20 cellular contexts compared by ENCODE assay signal in genomic region chr20:22381812-22382416, GRCh38.
DNase-seq lines count a peak whose midpoint lies in the region; ATAC-seq, FAIRE-seq and TF ChIP-seq lines count a peak whose summit lies in the region.
"Had no signal": no experiment of that assay in that cellular context is flagged by ENCODE, and none has a peak within 500 bp of the region (broad histone marks: within the 10 kb centered on the region; RNA-seq: fewer than 3 reads in every experiment).

No MANE protein-coding gene starts in this region.

- H3K27ac Mint-ChIP-seq in T-cell = no peak overlapping the region
- H3K27ac Mint-ChIP-seq: HFFc6 had no signal

- TF ChIP-seq EP300 in K562 (IDR thresholded peaks at IDR 0.05; ENCODE audit: low read length) = no peak

- TF ChIP-seq POLR2A in K562 (conservative IDR thresholded peaks at IDR 0.05) (no peak), GM12891 (IDR thresholded peaks at IDR 0.05; ENCODE audit: low read depth, low read length) (no peak)

- no peak overlapping the region for H2BK120ac ChIP-seq in mesendoderm (ENCODE audit: low read depth, low read length)

- H3K27me3 Mint-ChIP-seq in T-cell = no peaks in the 10 kb centered on the region

- H3K36me3 ChIP-seq in BLaER1 (no peaks in the 10 kb centered on the region), K562 (ENCODE audit: control insufficient read depth, insufficient read depth, low read length) (no peaks in the 10 kb centered on the region), mesendoderm (ENCODE audit: control insufficient read depth, insufficient read depth, low read length) (no peaks in the 10 kb centered on the region)

- no peak overlapping the region for H2AFZ ChIP-seq in K562 (ENCODE audit: low read depth, low read length)

- H3K79me2 ChIP-seq in K562 (ENCODE audit: control insufficient read depth, insufficient read depth, low read length) = no peaks in the 10 kb centered on the region
- H3K79me2 ChIP-seq in mesendoderm (ENCODE audit: control insufficient read depth, insufficient read depth, low read length) = no peaks in the 10 kb centered on the region

- H2BK5ac ChIP-seq in mesendoderm (ENCODE audit: low read length) = no peak overlapping the region

- H4K8ac ChIP-seq in mesendoderm (ENCODE audit: low read depth, low read length) = no peak overlapping the region

- no peaks in the 10 kb centered on the region for H3K36me3 Mint-ChIP-seq in T-cell

- no peak overlapping the region for H4K5ac ChIP-seq in mesendoderm (ENCODE audit: low read length)

- 29% methylated on average over 2 of the region's 4 CpGs for WGBS in K562 (ENCODE audit: insufficient coverage, low coverage, missing lambda C conversion rate)
- WGBS in mesendoderm (ENCODE audit: extremely low coverage, insufficient coverage, low lambda C conversion rate) = no CpG with 5 or more reads among the region's 4 CpGs

- TF ChIP-seq CTCF in K562 (IDR thresholded peaks at IDR 0.05 in 2 of 3, conservative IDR thresholded peaks at IDR 0.05 in 1 of 3; ENCODE audit: insufficient read depth in 2 of 3, low read depth in 1 of 3, low read length in 3 of 3) = no peak

- H3K4me3 Mint-ChIP-seq in T-cell = no peak overlapping the region
- H3K4me3 Mint-ChIP-seq: HFFc6 had no signal

- ATAC-seq in K562 = no peak
- ATAC-seq in T-cell (replicated peaks in 1 of 4) = no peak

- CTCF ChIA-PET in K562 (lab: Yijun Ruan, JAX; ENCODE audit: low intra/inter-chr PET ratio) (no interaction called here), T-cell (lab: Charles Lee) (no interaction called here)

- peak overlapping the region; percentile 35 for H3K27ac ChIP-seq in BLaER1
- no peak overlapping the region for H3K27ac ChIP-seq in K562 (ENCODE audit: extremely low read depth, low read depth, low read length)
- H3K27ac ChIP-seq in mesendoderm (ENCODE audit: low read depth, low read length) = no peak overlapping the region
- H3K27ac ChIP-seq: C4-2B, KMS-11 had no signal

- H3K79me1 ChIP-seq in mesendoderm (ENCODE audit: low read length) = no peaks in the 10 kb centered on the region

- no peak overlapping the region for H3K4ac ChIP-seq in mesendoderm (ENCODE audit: low read depth, low read length)

- no peak overlapping the region for H3K18ac ChIP-seq in mesendoderm (ENCODE audit: low read length)

- BruUV-seq in K562 (replicated peaks; lab: Mats Ljungman, UMichigan) = no TSS peak

- POLR2A ChIA-PET in K562 (lab: Yijun Ruan, JAX) = no interaction called here
- POLR2A ChIA-PET in T-cell (lab: Charles Lee) = no interaction called here

- H2BK15ac ChIP-seq in mesendoderm (replicated peaks; ENCODE audit: low read depth) = no peak overlapping the region

- peaks cover 0 to 5% (median 0%) of the 10 kb centered on the region in 3 donors for H3K9me3 Mint-ChIP-seq in T-cell

- TF ChIP-seq RAD21 in K562 (CRISPR knock-in tag; conservative IDR thresholded peaks at IDR 0.05 in 1 of 2, IDR thresholded peaks at IDR 0.05 in 1 of 2) = no peak

- peaks cover 0 to 4% (median 0%) of the 10 kb centered on the region in 3 donors for H3K4me1 Mint-ChIP-seq in T-cell

- H3K23ac ChIP-seq in mesendoderm (ENCODE audit: low read length) = no peak overlapping the region

- H3K4me1 ChIP-seq in BLaER1 (peaks cover 41% of the 10 kb centered on the region), K562 (replicated peaks in 1 of 2; ENCODE audit: control insufficient read depth in 2 of 2, insufficient read depth in 2 of 2, low read length in 2 of 2) (peaks cover 0 to 7% of the 10 kb centered on the region in 2 experiments; a peak in 3 of 5 replicates), mesendoderm (ENCODE audit: control insufficient read depth, low read depth, low read length) (no peaks in the 10 kb centered on the region)

- H3K56ac ChIP-seq in mesendoderm (ENCODE audit: low read length) = no peak overlapping the region

- DNase-seq in NCI-H526 treated with DMSO at 0.1 percent for 48 hours (lab: John Stamatoyannopoulos, UW) (peak; percentile 40), K562 (ENCODE audit: extremely low read depth in 1 of 4, low spot score in 3 of 4) (no peak), mesendoderm (peak; percentile 32), epidermal melanocyte (ENCODE audit: insufficient read length, low spot score) (no peak), GM12891 (ENCODE audit: insufficient read length, low spot score) (no peak), T-cell (no peak)
- DNase-seq: DMS79; H7; HFFc6; NCI-H1417 treated with DMSO at 0.1 percent for 48 hours; NCI-H187 treated with DMSO at 0.1 percent for 48 hours; NCI-H2171 treated with DMSO at 0.1 percent for 48 hours; NCI-H446; NCI-H748 treated with DMSO at 0.1 percent for 48 hours; NK-92 treated with Interleukin-12 subunit alpha and Interleukin-12 subunit beta, amount 100 ng/mL, for 24 hours; SIG-M5 had no signal

- intact Hi-C loops in K562 (cut with micrococcal nuclease) = no loop called here

- no peak for FAIRE-seq in K562 (lab: Jason Lieb, UNC)
- no peak for FAIRE-seq in GM12891 (lab: Jason Lieb, UNC)
- FAIRE-seq: D721Med had no signal

- in situ Hi-C loops in K562 (cut with MboI) = no loop called here

- no peaks in the 10 kb centered on the region for H3K9me3 ChIP-seq in BLaER1
- no peaks in the 10 kb centered on the region for H3K9me3 ChIP-seq in K562 (replicated peaks; ENCODE audit: control insufficient read depth, insufficient read depth, low read depth, low read length)

- peak overlapping the region; percentile 80 for H3K4me2 ChIP-seq in BLaER1
- no peak overlapping the region for H3K4me2 ChIP-seq in K562 (ENCODE audit: insufficient read depth, low read length)
- no peak overlapping the region for H3K4me2 ChIP-seq in mesendoderm (ENCODE audit: low read length)
- H3K4me2 ChIP-seq: KMS-11 had no signal

- H3K27me3 ChIP-seq in BLaER1 (no peaks in the 10 kb centered on the region), K562 (ENCODE audit: control insufficient read depth in 2 of 2, insufficient read depth in 2 of 2, low read length in 2 of 2) (no peaks in the 10 kb centered on the region), mesendoderm (ENCODE audit: insufficient read depth, low read length, poor library complexity) (no peaks in the 10 kb centered on the region)

- H3K9ac ChIP-seq in BLaER1 (no peak overlapping the region), K562 (ENCODE audit: insufficient read depth in 1 of 2, low read depth in 2 of 2, low read length in 2 of 2) (no peak overlapping the region), mesendoderm (ENCODE audit: low read length) (no peak overlapping the region)
- H3K9ac ChIP-seq: KMS-11 had no signal

- H3K9me1 ChIP-seq in K562 (ENCODE audit: control insufficient read depth, insufficient read depth, low read length) = no peaks in the 10 kb centered on the region

- H2AK5ac ChIP-seq in mesendoderm (ENCODE audit: low read length) = no peak overlapping the region

- H4K20me1 ChIP-seq in BLaER1 = no peaks in the 10 kb centered on the region
- no peaks in the 10 kb centered on the region for H4K20me1 ChIP-seq in K562 (replicated peaks; ENCODE audit: control insufficient read depth, insufficient read depth, low read length)

- H3K4me3 ChIP-seq in BLaER1 = no peak overlapping the region
- no peak overlapping the region for H3K4me3 ChIP-seq in K562
- H3K4me3 ChIP-seq in mesendoderm (ENCODE audit: low read length) = no peak overlapping the region

TF ChIP-seq in K562, 482 proteins besides CTCF, POLR2A, EP300 and RAD21:
- TF ChIP-seq ZNF239 (CRISPR knock-in tag; IDR thresholded peaks at IDR 0.05) (peak; percentile 49; the same call in 1 of the 2 replicates), TOE1 (IDR thresholded peaks at IDR 0.05; ENCODE audit: borderline replicate concordance) (no peak), TOE1 (CRISPR knock-in tag; IDR thresholded peaks at IDR 0.05; ENCODE audit: borderline replicate concordance, low read depth) (no peak), TCF3 (CRISPR knock-in tag; IDR thresholded peaks at IDR 0.05) (no peak)

TF ChIP-seq in GM12891, 5 proteins besides CTCF, POLR2A, EP300 and RAD21:
- no peak for TF ChIP-seq POU2F2 (IDR thresholded peaks at IDR 0.05; ENCODE audit: low read depth, low read length)
- TF ChIP-seq POLR2AphosphoS5 (IDR thresholded peaks at IDR 0.05; ENCODE audit: low read depth, low read length) = no peak
- no peak for TF ChIP-seq TAF1 (IDR thresholded peaks at IDR 0.05; ENCODE audit: low read depth, low read length)
- TF ChIP-seq PAX5 (IDR thresholded peaks at IDR 0.05; ENCODE audit: insufficient read depth, low read length, severe bottlenecking) = no peak
- TF ChIP-seq SPI1 (IDR thresholded peaks at IDR 0.05; ENCODE audit: low read depth, low read length) = no peak

Comparison
In these comparisons a context has a peak if more than half of its experiments do, and no peak if none do; other contexts are left out.
1. DNase-seq: peak in NCI-H526 treated with DMSO at 0.1 percent for 48 hours (single experiment) and mesendoderm (single experiment); none in K562 (0 of 4), epidermal melanocyte (single experiment), GM12891 (single experiment) and T-cell (0 of 34).